Comparison of ENCODE assay signal across 8 cellular contexts in genomic region chr5:128084228-128085167, GRCh38. TPM values are rescaled to one million over a fixed set of nuclear protein-coding genes. Genes with fewer than 3 reads are reported as not detected.
A peak's percentile ranks its signal among the peaks of the same experiment; 100 is the strongest.
DNase-seq lines count a peak whose midpoint lies in the region; ATAC-seq, FAIRE-seq and TF ChIP-seq lines count a peak whose summit lies in the region.

No MANE protein-coding gene starts in this region.

- H3K4me3 ChIP-seq in endothelial cell of umbilical vein (replicated peaks in 1 of 3; ENCODE audit: insufficient read depth in 1 of 3, low read depth in 1 of 3, low read length in 3 of 3) = peak overlapping the region; percentile 32 to 94 (median 85)

- no peaks in the 10 kb centered on the region for H3K9me1 ChIP-seq in endothelial cell of umbilical vein (replicated peaks; ENCODE audit: control insufficient read depth, extremely low read depth, insufficient read depth, low read length)

- H4K20me1 ChIP-seq in endothelial cell of umbilical vein (replicated peaks; ENCODE audit: control insufficient read depth, extremely low read depth, insufficient read depth, low read length) = peaks cover 12% of the 10 kb centered on the region

- DNase-seq in GM12891 (ENCODE audit: insufficient read length, low spot score) (peak; percentile 12), NCI-H2107 (lab: John Stamatoyannopoulos, UW) (peak; percentile 2), endothelial cell of umbilical vein (ENCODE audit: low read depth, low spot score) (peak; percentile 37), mucosa of gallbladder (ENCODE audit: low spot score) (peak; percentile 21), AML-193 (lab: John Stamatoyannopoulos, UW) (no peak)
- peak; percentile 44 for DNase-seq in activated CD8-positive, alpha-beta memory T cell treated with anti-CD3 and anti-CD28 coated beads, Interleukin-2, amount 50 U/mL, for 4 hours
- peak; percentile 19 for DNase-seq in stimulated activated CD8-positive, alpha-beta memory T cell treated with anti-CD3 and anti-CD28 coated beads, Interleukin-7, amount 100 ng/mL, for 24 hours (ENCODE audit: low read depth)

- peaks cover 25% of the 10 kb centered on the region for H3K4me1 ChIP-seq in endothelial cell of umbilical vein (ENCODE audit: control insufficient read depth, extremely low read depth, insufficient read depth, low read length)

- no peak for TF ChIP-seq CTCF in endothelial cell of umbilical vein (IDR thresholded peaks at IDR 0.05; ENCODE audit: extremely low read depth in 1 of 2, insufficient read depth in 1 of 2, low read depth in 1 of 2, low read length in 2 of 2)

- H3K36me3 ChIP-seq in endothelial cell of umbilical vein (ENCODE audit: control insufficient read depth in 2 of 2, extremely low read depth in 1 of 2, insufficient read depth in 2 of 2, low read length in 2 of 2) = no peaks in the 10 kb centered on the region

- no peaks in the 10 kb centered on the region for H3K27me3 ChIP-seq in endothelial cell of umbilical vein (ENCODE audit: control insufficient read depth in 2 of 2, insufficient read depth in 2 of 2, low read length in 2 of 2)

- POLR2A ChIA-PET in endothelial cell of umbilical vein (lab: Charles Lee) = interaction anchor here (1.5 to 2.2 kb wide), 2 partner anchors 124 to 213 kb away, joined by 5 to 6 read pairs; no protein-coding TSS in a partner anchor

- CTCF ChIA-PET in endothelial cell of umbilical vein (lab: Charles Lee) = interaction anchor here (0.9 to 6.6 kb wide), 13 partner anchors 8 to 326 kb away, joined by 3 to 45 read pairs (median 8); no protein-coding TSS in a partner anchor

- BruUV-seq in endothelial cell of umbilical vein (replicated peaks; lab: Mats Ljungman, UMichigan) = no TSS peak

- peak overlapping the region; percentile 90 for H3K9ac ChIP-seq in endothelial cell of umbilical vein (replicated peaks; ENCODE audit: extremely low read depth, insufficient read depth, low read length)

- peak overlapping the region; percentile 47 for H2AFZ ChIP-seq in endothelial cell of umbilical vein (ENCODE audit: low read depth, low read length)

- TF ChIP-seq POLR2A in GM12891 (IDR thresholded peaks at IDR 0.05; ENCODE audit: low read depth, low read length) = no peak
- no peak for TF ChIP-seq POLR2A in endothelial cell of umbilical vein (IDR thresholded peaks at IDR 0.05; ENCODE audit: low read depth, low read length)

- FAIRE-seq in GM12891 (lab: Jason Lieb, UNC) (peak; percentile 71), endothelial cell of umbilical vein (lab: Jason Lieb, UNC) (no peak)

- peak overlapping the region; percentile 90 for H3K4me2 ChIP-seq in endothelial cell of umbilical vein (ENCODE audit: insufficient read depth, low read length)

- dilution Hi-C loops in endothelial cell of umbilical vein (cut with MboI; ENCODE audit: extremely low pct_ligation_motif_present, low sequenced_read_pairs) = no loop called here

- H3K9me3 ChIP-seq in endothelial cell of umbilical vein (replicated peaks; ENCODE audit: control insufficient read depth, insufficient read depth, low read length) = no peaks in the 10 kb centered on the region

- intact Hi-C loops in endothelial cell of umbilical vein (cut with micrococcal nuclease) = loop anchor here (2.0 kb wide), 1 partner anchor 414 kb away; no protein-coding TSS in a partner anchor

- ATAC-seq in HG02571 (IDR thresholded peaks at IDR 0.05; ENCODE audit: unreplicated experiment) = peak; percentile 30

- H3K79me2 ChIP-seq in endothelial cell of umbilical vein (ENCODE audit: control insufficient read depth, insufficient read depth, low read length) = peaks cover 46% of the 10 kb centered on the region

- H3K27ac ChIP-seq in endothelial cell of umbilical vein (ENCODE audit: insufficient read depth, low read depth, low read length) = peak overlapping the region; percentile 76

TF ChIP-seq in GM12891, 5 proteins besides CTCF, POLR2A, EP300 and RAD21:
- TF ChIP-seq POU2F2 (IDR thresholded peaks at IDR 0.05; ENCODE audit: low read depth, low read length) = no peak
- TF ChIP-seq PAX5 (IDR thresholded peaks at IDR 0.05; ENCODE audit: insufficient read depth, low read length, severe bottlenecking) = no peak
- TF ChIP-seq POLR2AphosphoS5 (IDR thresholded peaks at IDR 0.05; ENCODE audit: low read depth, low read length) = no peak
- TF ChIP-seq SPI1 (IDR thresholded peaks at IDR 0.05; ENCODE audit: low read depth, low read length) = no peak
- no peak for TF ChIP-seq TAF1 (IDR thresholded peaks at IDR 0.05; ENCODE audit: low read depth, low read length)

TF ChIP-seq in endothelial cell of umbilical vein, 7 proteins besides CTCF, POLR2A, EP300 and RAD21:
- TF ChIP-seq FOS (IDR thresholded peaks at IDR 0.05; ENCODE audit: borderline replicate concordance, insufficient read depth, low read length) (no peak), MAX (IDR thresholded peaks at IDR 0.05; ENCODE audit: insufficient read depth, insufficient read length) (no peak), GATA2 (IDR thresholded peaks at IDR 0.05; ENCODE audit: insufficient read depth, insufficient read length, low read depth, low read length) (no peak), JUN (IDR thresholded peaks at IDR 0.05; ENCODE audit: borderline replicate concordance, insufficient read depth, insufficient read length, low read depth) (no peak), POLR2AphosphoS5 (IDR thresholded peaks at IDR 0.05; ENCODE audit: insufficient read depth, low read depth, low read length) (no peak), MYC (IDR thresholded peaks at IDR 0.05; ENCODE audit: low read depth, low read length) (no peak), EZH2 (IDR thresholded peaks at IDR 0.05; ENCODE audit: borderline replicate concordance, low read depth, low read length, severe bottlenecking) (no peak)
TF ChIP-seq in endothelial cell of umbilical vein: peak in this region for 0.

RNA-seq across cellular contexts. Expression of gene SLC12A2, which starts 0.9 kb away (rescaled TPM):
- polyA plus RNA-seq in GM12891 (2012; ENCODE audit: low read depth, missing spikeins) = 5.6 TPM
- total RNA-seq in endothelial cell of umbilical vein = 41.7 and 59.5 TPM in 2 replicates
- 9.4 and 11.0 TPM in 2 replicates for polyA plus RNA-seq in endothelial cell of umbilical vein
- 6.8 and 8.1 TPM in 2 replicates for polyA plus RNA-seq in endothelial cell of umbilical vein (2011; cell fraction: cytosol; rRNA removed)
- polyA plus RNA-seq in endothelial cell of umbilical vein (2011; cell fraction: nucleus; rRNA removed) = 16.5 and 20.2 TPM in 2 replicates
- 14.8 and 25.1 TPM in 2 replicates for polyA plus RNA-seq in endothelial cell of umbilical vein (2012)
- 58.9 and 62.0 TPM in 2 replicates for polyA minus RNA-seq in endothelial cell of umbilical vein
- polyA minus RNA-seq in endothelial cell of umbilical vein (2011; cell fraction: cytosol; rRNA and poly(A)+ RNA removed) = 12.0 TPM
- 70.1 and 79.0 TPM in 2 replicates for polyA minus RNA-seq in endothelial cell of umbilical vein (2011; cell fraction: nucleus; rRNA and poly(A)+ RNA removed)
- total RNA-seq in mucosa of gallbladder = 340 TPM

Comparison
In these comparisons a context has a peak if more than half of its experiments do, and no peak if none do; other contexts are left out.
1. DNase-seq: peak in GM12891 (single experiment), NCI-H2107 (single experiment), activated CD8-positive, alpha-beta memory T cell treated with anti-CD3 and anti-CD28 coated beads, Interleukin-2, amount 50 U/mL, for 4 hours (single experiment), endothelial cell of umbilical vein (single experiment), mucosa of gallbladder (single experiment) and stimulated activated CD8-positive, alpha-beta memory T cell treated with anti-CD3 and anti-CD28 coated beads, Interleukin-7, amount 100 ng/mL, for 24 hours (single experiment); none in AML-193 (0 of 2).